ENCODE assay signal across 9 cellular contexts in the genomic region with DNA sequence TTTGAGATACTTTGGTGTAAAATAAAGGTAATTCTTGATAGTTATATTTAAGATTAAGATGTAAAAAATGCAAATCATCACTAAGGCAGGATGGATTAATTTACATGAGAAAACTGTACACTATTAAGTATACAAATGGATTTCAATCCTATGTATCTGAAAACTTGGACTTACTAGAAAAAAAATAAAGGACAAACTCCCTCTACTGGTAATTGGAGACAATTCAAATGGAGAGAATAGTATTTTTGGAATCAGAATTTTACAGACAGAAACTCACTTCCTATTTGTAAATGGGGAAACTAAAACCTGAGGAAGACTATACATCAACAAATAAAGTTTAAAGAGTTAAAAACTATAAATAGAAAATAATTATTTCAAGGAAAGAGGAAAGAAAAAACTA.
DNase-seq lines count a peak whose midpoint lies in the region; ATAC-seq, FAIRE-seq and TF ChIP-seq lines count a peak whose summit lies in the region.
"Had no signal": no experiment of that assay in that cellular context is flagged by ENCODE, and none has a peak within 500 bp of the region (broad histone marks: within the 10 kb centered on the region; RNA-seq: fewer than 3 reads in every experiment).

No MANE protein-coding gene starts in this region.

- H3K27me3 Mint-ChIP-seq in activated CD4-positive, alpha-beta T cell treated with anti-CD3 and anti-CD28 coated beads for 36 hours = no peaks in the 10 kb centered on the region
- H3K27me3 Mint-ChIP-seq: stimulated activated naive CD8-positive, alpha-beta T cell treated with anti-CD3 and anti-CD28 coated beads, Interleukin-15, Interleukin-2, amounts not matched to agents 100 ng/mL and 50 ng/mL, for 24 hours had no signal

- BruUV-seq in K562 (replicated peaks; lab: Mats Ljungman, UMichigan) = no TSS peak

- FAIRE-seq in K562 (lab: Jason Lieb, UNC) = peak; percentile 11

- H3K79me2 ChIP-seq in K562 (ENCODE audit: control insufficient read depth, insufficient read depth, low read length) = no peaks in the 10 kb centered on the region

- no peak for ATAC-seq in K562
- ATAC-seq in activated CD4-positive, alpha-beta T cell treated with anti-CD3 and anti-CD28 coated beads for 36 hours = no peak
- no peak for ATAC-seq in GM19467 (IDR thresholded peaks at IDR 0.05; ENCODE audit: unreplicated experiment)

- H3K27ac ChIP-seq in K562 (ENCODE audit: extremely low read depth, low read depth, low read length) = no peak overlapping the region

- H3K9me1 ChIP-seq in K562 (ENCODE audit: control insufficient read depth, insufficient read depth, low read length) = no peaks in the 10 kb centered on the region

- H3K4me3 ChIP-seq in BE2C (ENCODE audit: low read depth, low read length) = no peak overlapping the region
- no peak overlapping the region for H3K4me3 ChIP-seq in K562

- no peak overlapping the region for H2AFZ ChIP-seq in K562 (ENCODE audit: low read depth, low read length)

- no peaks in the 10 kb centered on the region for H4K20me1 ChIP-seq in K562 (replicated peaks; ENCODE audit: control insufficient read depth, insufficient read depth, low read length)

- no peak overlapping the region for H3K27ac Mint-ChIP-seq in activated CD4-positive, alpha-beta T cell treated with anti-CD3 and anti-CD28 coated beads for 36 hours
- H3K27ac Mint-ChIP-seq: stimulated activated naive CD8-positive, alpha-beta T cell treated with anti-CD3 and anti-CD28 coated beads, Interleukin-15, Interleukin-2, amounts not matched to agents 100 ng/mL and 50 ng/mL, for 24 hours had no signal

- H3K36me3 ChIP-seq in BE2C (peaks cover 19% of the 10 kb centered on the region), K562 (ENCODE audit: control insufficient read depth, insufficient read depth, low read length) (peaks cover 75% of the 10 kb centered on the region)

- CTCF ChIA-PET in K562 (lab: Yijun Ruan, JAX; ENCODE audit: low intra/inter-chr PET ratio) = interaction anchor here (1.2 kb wide), 1 partner anchor 33 kb away, joined by 4 read pairs; no protein-coding TSS in a partner anchor
- CTCF ChIA-PET in activated CD4-positive, alpha-beta T cell treated with anti-CD3 and anti-CD28 coated beads for 36 hours (lab: Charles Lee) = interaction anchor here (0.8 to 5.1 kb wide), 3 partner anchors 12 to 127 kb away, joined by 3 to 25 read pairs (median 4); no protein-coding TSS in a partner anchor

- no peak overlapping the region for H3K4me3 Mint-ChIP-seq in activated CD4-positive, alpha-beta T cell treated with anti-CD3 and anti-CD28 coated beads for 36 hours
- H3K4me3 Mint-ChIP-seq: stimulated activated naive CD8-positive, alpha-beta T cell treated with anti-CD3 and anti-CD28 coated beads, Interleukin-15, Interleukin-2, amounts not matched to agents 100 ng/mL and 50 ng/mL, for 24 hours had no signal

- H3K9me3 Mint-ChIP-seq in activated CD4-positive, alpha-beta T cell treated with anti-CD3 and anti-CD28 coated beads for 36 hours (ENCODE audit: low read depth) = no peaks in the 10 kb centered on the region
- H3K9me3 Mint-ChIP-seq: stimulated activated naive CD8-positive, alpha-beta T cell treated with anti-CD3 and anti-CD28 coated beads, Interleukin-15, Interleukin-2, amounts not matched to agents 100 ng/mL and 50 ng/mL, for 24 hours had no signal

- in situ Hi-C loops in K562 (cut with MboI) = no loop called here

- H3K4me1 Mint-ChIP-seq in activated CD4-positive, alpha-beta T cell treated with anti-CD3 and anti-CD28 coated beads for 36 hours = no peaks in the 10 kb centered on the region

- H3K4me1 ChIP-seq in BE2C (no peaks in the 10 kb centered on the region), K562 (replicated peaks in 1 of 2; ENCODE audit: control insufficient read depth in 2 of 2, insufficient read depth in 2 of 2, low read length in 2 of 2) (no peaks in the 10 kb centered on the region)

- intact Hi-C loops in K562 (cut with micrococcal nuclease) = no loop called here
- intact Hi-C loops in activated CD4-positive, alpha-beta T cell treated with anti-CD3 and anti-CD28 coated beads for 36 hours (cut with DNase I, micrococcal nuclease) = no loop called here

- DNase-seq in BE2C = no peak
- peak; percentile 84 to 91 for DNase-seq in Kasumi-1 (lab: John Stamatoyannopoulos, UW)
- no peak for DNase-seq in K562 (ENCODE audit: extremely low read depth in 1 of 4, low spot score in 3 of 4)
- DNase-seq in lung microvascular endothelial cell (ENCODE audit: low read depth in 2 of 2) = peak; percentile 32 to 53
- DNase-seq in GM19240 (ENCODE audit: insufficient read length, low spot score) = no peak
- DNase-seq in activated CD4-positive, alpha-beta T cell treated with anti-CD3 and anti-CD28 coated beads for 36 hours = no peak
- DNase-seq in KG1 (lab: John Stamatoyannopoulos, UW) = no peak

- POLR2A ChIA-PET in K562 (lab: Yijun Ruan, JAX) = no interaction called here
- POLR2A ChIA-PET in activated CD4-positive, alpha-beta T cell treated with anti-CD3 and anti-CD28 coated beads for 36 hours (lab: Charles Lee) = no interaction called here

- H3K4me2 ChIP-seq in K562 (ENCODE audit: insufficient read depth, low read length) = no peak overlapping the region

- no peaks in the 10 kb centered on the region for H3K9me3 ChIP-seq in BE2C
- H3K9me3 ChIP-seq in K562 (replicated peaks; ENCODE audit: control insufficient read depth, insufficient read depth, low read depth, low read length) = no peaks in the 10 kb centered on the region

- TF ChIP-seq CTCF in BE2C (IDR thresholded peaks at IDR 0.05; ENCODE audit: low read depth, low read length) = peak; percentile 32; the same call in 1 of the 2 replicates
- peak in 1 of 3 experiments; percentile 42; a peak in 3 of 6 replicates for TF ChIP-seq CTCF in K562 (IDR thresholded peaks at IDR 0.05 in 2 of 3, conservative IDR thresholded peaks at IDR 0.05 in 1 of 3; ENCODE audit: insufficient read depth in 2 of 3, low read depth in 1 of 3, low read length in 3 of 3)

- H3K9ac ChIP-seq in K562 (ENCODE audit: insufficient read depth in 1 of 2, low read depth in 2 of 2, low read length in 2 of 2) = no peak overlapping the region

- H3K36me3 Mint-ChIP-seq in activated CD4-positive, alpha-beta T cell treated with anti-CD3 and anti-CD28 coated beads for 36 hours (ENCODE audit: low read depth) = peaks cover 28% of the 10 kb centered on the region

- peak in 1 of 2 experiments; percentile 32; a peak in 2 of 4 replicates for TF ChIP-seq RAD21 in K562 (CRISPR knock-in tag; conservative IDR thresholded peaks at IDR 0.05 in 1 of 2, IDR thresholded peaks at IDR 0.05 in 1 of 2)

- TF ChIP-seq EP300 in K562 (IDR thresholded peaks at IDR 0.05; ENCODE audit: low read length) = no peak

- no peak for TF ChIP-seq POLR2A in K562 (conservative IDR thresholded peaks at IDR 0.05)

- H3K27me3 ChIP-seq in BE2C (no peaks in the 10 kb centered on the region), K562 (ENCODE audit: control insufficient read depth in 2 of 2, insufficient read depth in 2 of 2, low read length in 2 of 2) (no peaks in the 10 kb centered on the region)

TF ChIP-seq in K562, 482 proteins besides CTCF, POLR2A, EP300 and RAD21 (continues in another document):
- no peak for TF ChIP-seq ZKSCAN3 (CRISPR knock-in tag; IDR thresholded peaks at IDR 0.05)
- TF ChIP-seq TBL1XR1 (IDR thresholded peaks at IDR 0.05; ENCODE audit: low read length in 2 of 2) = no peak
- TF ChIP-seq NFXL1 (CRISPR knock-in tag; IDR thresholded peaks at IDR 0.05) = no peak
- no peak for TF ChIP-seq CHAMP1 (IDR thresholded peaks at IDR 0.05)
- no peak for TF ChIP-seq MTA3 (IDR thresholded peaks at IDR 0.05; ENCODE audit: borderline replicate concordance)
- TF ChIP-seq ZKSCAN1 (IDR thresholded peaks at IDR 0.05; ENCODE audit: low read depth, low read length) = no peak
- TF ChIP-seq SMARCC2 (IDR thresholded peaks at IDR 0.05; ENCODE audit: low read depth) = no peak
- no peak for TF ChIP-seq KDM4B (IDR thresholded peaks at IDR 0.05; ENCODE audit: borderline replicate concordance in 2 of 2, low read depth in 1 of 2)

Comparison
In these comparisons a context has a peak if more than half of its experiments do, and no peak if none do; other contexts are left out.
1. DNase-seq: peak in Kasumi-1 (2 of 2) and lung microvascular endothelial cell (2 of 2); none in BE2C (single experiment), K562 (0 of 4), GM19240 (single experiment), activated CD4-positive, alpha-beta T cell treated with anti-CD3 and anti-CD28 coated beads for 36 hours (single experiment) and KG1 (single experiment).